10 cellular contexts compared by ENCODE assay signal in genomic region chr2:201821080-201821479, GRCh38. TPM values are rescaled to one million over a fixed set of nuclear protein-coding genes. Genes with fewer than 3 reads are reported as not detected.
"Had no signal": no experiment of that assay in that cellular context is flagged by ENCODE, and none has a peak within 500 bp of the region (broad histone marks: within the 10 kb centered on the region; RNA-seq: fewer than 3 reads in every experiment).

No MANE protein-coding gene starts in this region.

- H3K4me3 ChIP-seq: adrenal gland, skin epidermis, stomach, thoracic aorta had no signal

- H3K27ac ChIP-seq: adrenal gland, skin epidermis, stomach, thoracic aorta had no signal

- H3K36me3 ChIP-seq: adrenal gland, stomach, thoracic aorta had no signal

- H3K9me3 ChIP-seq: adrenal gland, stomach, thoracic aorta had no signal

- DNase-seq: activated naive CD4-positive, alpha-beta T cell treated with anti-CD3 and anti-CD28 coated beads, Interleukin-2, amount 50 U/mL, for 16 hours; adrenal gland; hypothalamus; left colon; naive thymus-derived CD4-positive, alpha-beta T cell; stomach had no signal

- H3K27me3 ChIP-seq: adrenal gland had no signal

- H3K4me1 ChIP-seq: adrenal gland, stomach had no signal

- ATAC-seq: left colon; naive thymus-derived CD4-positive, alpha-beta T cell had no signal

RNA-seq across cellular contexts. Expression of gene CDK15, which starts 14.7 kb away (rescaled TPM):
- total RNA-seq: lung microvascular endothelial cell; mononuclear cell; naive thymus-derived CD4-positive, alpha-beta T cell had no signal
